In the genomic region with DNA sequence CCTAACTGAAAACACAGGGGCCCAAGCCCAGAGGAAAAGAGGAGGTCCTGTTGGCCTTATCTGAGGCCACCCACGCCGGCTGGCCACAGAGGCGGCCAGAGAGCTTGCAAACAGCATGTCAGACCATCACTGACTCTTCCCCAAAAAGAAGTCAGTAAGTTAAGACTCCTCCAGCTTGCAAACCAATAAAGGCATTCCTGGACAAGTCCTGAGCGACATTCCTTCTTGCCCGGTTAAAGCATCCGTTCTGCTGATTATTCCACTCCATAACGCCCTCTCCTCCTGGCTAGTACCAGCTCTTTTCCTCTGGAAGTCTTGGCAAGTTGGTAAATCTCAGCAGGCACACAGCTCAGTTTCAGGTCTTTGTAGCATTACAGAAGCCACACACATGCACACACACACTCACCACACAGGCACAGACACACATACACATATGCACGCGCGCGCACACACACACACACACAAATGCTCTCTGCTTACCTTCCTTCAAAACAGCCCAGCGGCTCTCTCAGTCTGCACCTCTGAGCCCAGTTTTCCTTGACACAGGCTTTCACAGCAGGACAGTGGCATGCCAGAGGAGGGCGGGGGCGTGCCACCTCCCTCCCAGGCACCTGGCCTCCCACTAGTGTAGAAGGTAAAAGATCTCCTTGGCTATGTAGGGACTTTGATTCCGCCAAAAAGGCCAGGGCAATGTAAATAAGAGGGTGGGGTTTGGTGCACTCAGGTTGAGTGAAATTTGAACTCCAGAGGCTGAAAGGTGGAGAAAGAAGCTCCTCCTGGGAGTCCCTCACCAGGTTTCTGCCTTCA, we compare ENCODE assay signal across 10 cellular contexts.
DNase-seq lines count a peak whose midpoint lies in the region; ATAC-seq, FAIRE-seq and TF ChIP-seq lines count a peak whose summit lies in the region.
"Had no signal": no experiment of that assay in that cellular context is flagged by ENCODE, and none has a peak within 500 bp of the region (broad histone marks: within the 10 kb centered on the region; RNA-seq: fewer than 3 reads in every experiment).

No MANE protein-coding gene starts in this region.

- H3K4me3 ChIP-seq in body of pancreas: no peak overlapping the region
- peak overlapping the region in 1 of 2 donors; percentile 42 for H3K4me3 ChIP-seq in small intestine (ENCODE audit: low read depth in 1 of 2, low read length in 2 of 2)

- no peak for TF ChIP-seq POLR2A in body of pancreas (IDR thresholded peaks at IDR 0.05)

- H3K9me3 ChIP-seq in body of pancreas (no peaks in the 10 kb centered on the region), small intestine (ENCODE audit: control insufficient read depth, low read depth) (no peaks in the 10 kb centered on the region)

- H3K4me1 ChIP-seq in body of pancreas (peaks cover 34% of the 10 kb centered on the region), small intestine (ENCODE audit: control insufficient read depth in 2 of 2, insufficient read depth in 1 of 2, low read depth in 1 of 2, low read length in 1 of 2) (peaks cover 0 to 12% of the 10 kb centered on the region in 2 donors)

- H3K36me3 Mint-ChIP-seq in activated CD8-positive, alpha-beta T cell treated with anti-CD3 and anti-CD28 coated beads, Interleukin-2, amount 10 ng/mL, durations not matched to agents 7 days and 5 days (ENCODE audit: low read depth): no peaks in the 10 kb centered on the region

- no peaks in the 10 kb centered on the region for H3K9me3 Mint-ChIP-seq in activated CD8-positive, alpha-beta T cell treated with anti-CD3 and anti-CD28 coated beads, Interleukin-2, amount 10 ng/mL, durations not matched to agents 7 days and 5 days (ENCODE audit: insufficient read depth)

- TF ChIP-seq CTCF in body of pancreas (IDR thresholded peaks at IDR 0.05): no peak

- peak overlapping the region; percentile 52 to 81 (median 68) for H3K27ac ChIP-seq in body of pancreas
- H3K27ac ChIP-seq in small intestine (ENCODE audit: low read depth in 1 of 2, low read length in 1 of 2): peak overlapping the region; percentile 79 to 88

- H3K36me3 ChIP-seq in body of pancreas (replicated peaks in 1 of 2; ENCODE audit: insufficient read depth in 1 of 2, low read depth in 2 of 2) (peaks cover 0 to 2% of the 10 kb centered on the region in 2 donors), small intestine (ENCODE audit: control insufficient read depth in 2 of 2, insufficient read depth in 2 of 2, low read length in 2 of 2) (no peaks in the 10 kb centered on the region)

- peak; percentile 25 for ATAC-seq in body of pancreas
- no peak for ATAC-seq in activated CD8-positive, alpha-beta T cell treated with anti-CD3 and anti-CD28 coated beads, Interleukin-2, amount 10 ng/mL, durations not matched to agents 7 days and 5 days

- POLR2A ChIA-PET in activated CD8-positive, alpha-beta T cell treated with anti-CD3 and anti-CD28 coated beads, Interleukin-2, amount 10 ng/mL, durations not matched to agents 7 days and 5 days (lab: Charles Lee): no interaction called here

- no peak overlapping the region for H3K27ac Mint-ChIP-seq in activated CD8-positive, alpha-beta T cell treated with anti-CD3 and anti-CD28 coated beads, Interleukin-2, amount 10 ng/mL, durations not matched to agents 7 days and 5 days

- FAIRE-seq in small intestine (lab: Jason Lieb, UNC): no peak

- intact Hi-C loops in body of pancreas (cut with DNase I): no loop called here

- no peaks in the 10 kb centered on the region for H3K27me3 Mint-ChIP-seq in activated CD8-positive, alpha-beta T cell treated with anti-CD3 and anti-CD28 coated beads, Interleukin-2, amount 10 ng/mL, durations not matched to agents 7 days and 5 days (ENCODE audit: low read depth)

- H3K4me3 Mint-ChIP-seq in activated CD8-positive, alpha-beta T cell treated with anti-CD3 and anti-CD28 coated beads, Interleukin-2, amount 10 ng/mL, durations not matched to agents 7 days and 5 days: no peak overlapping the region

- DNase-seq in LoVo (ENCODE audit: low spot score): peak; percentile 84
- DNase-seq in body of pancreas: peak in 2 of 4 donors; percentile 22 to 24
- DNase-seq in iPS-NIHi7 (ENCODE audit: extremely low spot score): peak; percentile 67
- DNase-seq in small intestine: peak; percentile 94
- no peak for DNase-seq in activated CD8-positive, alpha-beta T cell treated with anti-CD3 and anti-CD28 coated beads, Interleukin-2, amount 10 ng/mL, durations not matched to agents 7 days and 5 days
- DNase-seq in COLO829 (ENCODE audit: low spot score): no peak
- no peak for DNase-seq in NCI-H446 treated with DMSO at 0.1 percent for 48 hours (lab: John Stamatoyannopoulos, UW)
- no peak for DNase-seq in OCI-M2 (lab: John Stamatoyannopoulos, UW; ENCODE audit: unreplicated experiment)
- DNase-seq: KBM-7, T-helper 1 cell had no signal

- CTCF ChIA-PET in activated CD8-positive, alpha-beta T cell treated with anti-CD3 and anti-CD28 coated beads, Interleukin-2, amount 10 ng/mL, durations not matched to agents 7 days and 5 days (lab: Charles Lee): no interaction called here

- 44 to 57% methylated on average over 12 to 15 of the region's 15 CpGs for WGBS in body of pancreas, 2 donors
- 12 to 56% (median 26%) methylated on average over 15 of the region's 15 CpGs for WGBS in small intestine, 3 donors

- no peaks in the 10 kb centered on the region for H3K27me3 ChIP-seq in body of pancreas
- no peaks in the 10 kb centered on the region for H3K27me3 ChIP-seq in small intestine (ENCODE audit: control insufficient read depth in 2 of 2, insufficient read depth in 2 of 2, low read length in 2 of 2)

- H3K4me1 Mint-ChIP-seq in activated CD8-positive, alpha-beta T cell treated with anti-CD3 and anti-CD28 coated beads, Interleukin-2, amount 10 ng/mL, durations not matched to agents 7 days and 5 days (ENCODE audit: low read depth): no peaks in the 10 kb centered on the region

Comparison
In these comparisons a context has a peak if more than half of its experiments do, and no peak if none do; other contexts are left out.
1. DNase-seq: peak in LoVo (single experiment), iPS-NIHi7 (single experiment) and small intestine (single experiment); none in activated CD8-positive, alpha-beta T cell treated with anti-CD3 and anti-CD28 coated beads, Interleukin-2, amount 10 ng/mL, durations not matched to agents 7 days and 5 days (single experiment), COLO829 (single experiment), NCI-H446 treated with DMSO at 0.1 percent for 48 hours (single experiment) and OCI-M2 (single experiment).